15 cellular contexts compared by ENCODE assay signal in the genomic region with DNA sequence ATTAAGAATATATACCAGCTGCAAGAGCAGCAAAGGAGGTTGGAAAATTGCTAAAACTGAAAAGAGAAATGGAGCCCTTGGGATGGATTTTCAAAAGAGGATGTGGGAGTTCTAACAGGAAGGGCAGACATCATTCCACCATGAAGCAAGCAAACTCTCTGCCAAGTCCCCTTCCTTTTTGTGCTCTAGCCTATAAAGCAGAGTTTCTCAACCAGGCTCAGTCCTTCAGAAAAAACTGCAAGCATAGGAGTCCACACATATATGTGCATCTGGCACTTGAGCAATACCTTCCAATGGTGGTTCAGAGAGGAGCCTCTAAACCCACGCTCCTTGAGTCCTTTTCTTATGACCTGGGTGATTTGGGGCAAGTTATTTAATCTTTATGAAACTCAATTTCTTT.
"Had no signal": no experiment of that assay in that cellular context is flagged by ENCODE, and none has a peak within 500 bp of the region (broad histone marks: within the 10 kb centered on the region; RNA-seq: fewer than 3 reads in every experiment).

No MANE protein-coding gene starts in this region.

- H3K36me3 ChIP-seq: neural progenitor cell, transverse colon had no signal

- H3K9me3 ChIP-seq: body of pancreas, transverse colon had no signal

- ATAC-seq: body of pancreas; effector memory CD8-positive, alpha-beta T cell; foreskin keratinocyte had no signal

- H3K27ac ChIP-seq: body of pancreas, foreskin keratinocyte, neural progenitor cell, parathyroid adenoma, transverse colon had no signal

- DNase-seq: activated CD4-positive, alpha-beta T cell treated with anti-CD3 and anti-CD28 coated beads, Interleukin-2, amount 10 ng/mL, durations not matched to agents 7 days and 5 days; activated naive CD8-positive, alpha-beta T cell treated with anti-CD3 and anti-CD28 coated beads for 36 hours; amygdala; cortex of kidney; effector memory CD8-positive, alpha-beta T cell; foreskin keratinocyte; mammary epithelial cell; naive B cell; stimulated activated CD4-positive, alpha-beta T cell treated with anti-CD3 and anti-CD28 coated beads, Interleukin-4, amount 100 ng/mL, for 1 hour; stimulated activated naive CD4-positive, alpha-beta T cell; substantia nigra; transverse colon had no signal

- H3K4me1 ChIP-seq: body of pancreas, foreskin keratinocyte, neural progenitor cell, parathyroid adenoma, transverse colon had no signal

- H3K27me3 ChIP-seq: body of pancreas, foreskin keratinocyte, neural progenitor cell, transverse colon had no signal

- H3K4me3 ChIP-seq: body of pancreas, neural progenitor cell, transverse colon had no signal
